In genomic region chr6:47700051-47700450, GRCh38 we compare ENCODE assay signal across 1 cellular context.
TF ChIP-seq lines count a peak whose summit lies in the region.

No MANE protein-coding gene starts in this region.

TF ChIP-seq in HepG2, 621 proteins besides CTCF, POLR2A, EP300 and RAD21 (continued from another document):
- TF ChIP-seq MED8 (CRISPR knock-in tag; IDR thresholded peaks at IDR 0.05; ENCODE audit: insufficient replicate concordance): no peak
- TF ChIP-seq, protein P1, sequence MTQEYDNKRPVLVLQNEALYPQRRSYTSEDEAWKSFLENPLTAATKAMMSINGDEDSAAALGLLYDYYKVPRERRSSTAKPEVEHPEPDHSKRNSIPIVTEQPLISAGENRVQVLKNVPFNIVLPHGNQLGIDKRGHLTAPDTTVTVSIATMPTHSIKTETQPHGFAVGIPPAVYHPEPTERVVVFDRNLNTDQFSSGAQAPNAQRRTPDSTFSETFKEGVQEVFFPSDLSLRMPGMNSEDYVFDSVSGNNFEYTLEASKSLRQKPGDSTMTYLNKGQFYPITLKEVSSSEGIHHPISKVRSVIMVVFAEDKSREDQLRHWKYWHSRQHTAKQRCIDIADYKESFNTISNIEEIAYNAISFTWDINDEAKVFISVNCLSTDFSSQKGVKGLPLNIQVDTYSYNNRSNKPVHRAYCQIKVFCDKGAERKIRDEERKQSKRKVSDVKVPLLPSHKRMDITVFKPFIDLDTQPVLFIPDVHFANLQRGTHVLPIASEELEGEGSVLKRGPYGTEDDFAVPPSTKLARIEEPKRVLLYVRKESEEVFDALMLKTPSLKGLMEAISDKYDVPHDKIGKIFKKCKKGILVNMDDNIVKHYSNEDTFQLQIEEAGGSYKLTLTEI (CRISPR knock-in tag; conservative IDR thresholded peaks at IDR 0.05): no peak
- TF ChIP-seq ZNF33B (CRISPR knock-in tag; IDR thresholded peaks at IDR 0.05): no peak
- no peak for TF ChIP-seq NCOA2 (CRISPR knock-in tag; IDR thresholded peaks at IDR 0.05)
- TF ChIP-seq SSRP1 (CRISPR knock-in tag; IDR thresholded peaks at IDR 0.05): no peak
- no peak for TF ChIP-seq ZNF232 (CRISPR knock-in tag; IDR thresholded peaks at IDR 0.05; ENCODE audit: borderline replicate concordance)
- no peak for TF ChIP-seq PRPF4 (IDR thresholded peaks at IDR 0.05; ENCODE audit: low read depth, low read length, poor library complexity, severe bottlenecking)
